10 cellular contexts compared by ENCODE assay signal in the genomic region with DNA sequence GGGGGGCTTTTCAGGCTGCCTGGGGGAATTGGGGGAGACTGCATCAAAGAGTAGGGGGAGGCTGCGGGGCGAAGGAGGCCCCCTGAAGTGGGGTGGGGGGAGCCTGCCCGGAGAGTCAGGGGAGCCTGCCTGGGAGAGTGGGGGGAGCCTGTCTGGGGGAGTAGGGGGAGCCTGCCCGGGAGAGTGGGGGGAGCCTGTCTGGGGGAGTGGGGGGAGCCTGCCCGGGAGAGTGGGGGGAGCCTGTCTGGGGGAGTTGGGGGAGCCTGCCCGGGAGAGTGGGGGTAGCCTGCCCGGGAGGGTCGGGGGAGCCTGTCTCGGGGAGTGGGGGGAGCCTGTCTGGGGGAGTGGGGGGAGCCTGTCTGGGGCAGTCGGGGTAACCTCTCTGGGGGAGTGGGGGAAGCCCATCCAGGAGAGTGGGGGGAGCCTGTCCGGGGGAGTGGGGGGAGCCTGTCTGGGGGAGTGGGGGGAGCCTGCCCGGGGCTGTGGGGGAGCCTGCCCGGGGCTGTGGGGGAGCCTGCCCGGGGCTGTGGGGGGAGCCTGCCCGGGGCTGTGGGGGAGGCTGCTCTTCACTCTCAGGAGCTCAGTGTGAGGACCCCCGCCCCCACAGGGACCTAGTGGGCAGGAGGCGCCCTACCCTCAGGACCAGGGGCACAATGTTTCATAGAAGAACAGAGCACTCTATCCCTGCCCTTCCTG. TPM values are rescaled to one million over a fixed set of nuclear protein-coding genes. Genes with fewer than 3 reads are reported as not detected.
DNase-seq lines count a peak whose midpoint lies in the region; ATAC-seq and TF ChIP-seq lines count a peak whose summit lies in the region.
"Had no signal": no experiment of that assay in that cellular context is flagged by ENCODE, and none has a peak within 500 bp of the region (broad histone marks: within the 10 kb centered on the region; RNA-seq: fewer than 3 reads in every experiment).

No MANE protein-coding gene starts in this region.

- H3K27me3 Mint-ChIP-seq in CD8-positive, alpha-beta T cell (ENCODE audit: low read depth) = peaks cover 6% of the 10 kb centered on the region
- peaks cover 3% of the 10 kb centered on the region for H3K27me3 Mint-ChIP-seq in Caco-2 (ENCODE audit: insufficient read depth, unreplicated experiment)

- H3K79me2 ChIP-seq in OCI-LY7 (ENCODE audit: insufficient read depth, low read depth, low read length) = no peaks in the 10 kb centered on the region

- H2AFZ ChIP-seq in OCI-LY7 (ENCODE audit: low read length) = peak overlapping the region; percentile 91; the same call in 1 of the 2 replicates

- no peak for TF ChIP-seq POLR2A in esophagus squamous epithelium (IDR thresholded peaks at IDR 0.05)

- H3K4me3 ChIP-seq in CD8-positive, alpha-beta T cell (ENCODE audit: low read depth, low read length) = peak overlapping the region; percentile 40
- H3K4me3 ChIP-seq in OCI-LY7 (ENCODE audit: low read depth, low read length, poor library complexity, severe bottlenecking) (peak overlapping the region; percentile 54), esophagus squamous epithelium (peak overlapping the region; percentile 14 to 48 (median 40)), Caco-2 (ENCODE audit: low read depth, low read length) (no peak overlapping the region)

- DNase-seq in CD8-positive, alpha-beta T cell = no peak
- DNase-seq in OCI-LY7 (ENCODE audit: low spot score) (no peak), esophagus squamous epithelium (lab: John Stamatoyannopoulos, UW) (no peak), sciatic nerve (ENCODE audit: low spot score) (no peak), NCI-H1092 (lab: John Stamatoyannopoulos, UW) (no peak), HEK293T (ENCODE audit: extremely low spot score) (no peak), Caco-2 (no peak)
- DNase-seq: NCI-H2227 treated with DMSO at 0.1 percent for 48 hours, SW 1271 had no signal

- TF ChIP-seq CTCF in CD8-positive, alpha-beta T cell (IDR thresholded peaks at IDR 0.05) = no peak
- TF ChIP-seq CTCF in OCI-LY7 (conservative IDR thresholded peaks at IDR 0.05; ENCODE audit: low read length) = no peak
- TF ChIP-seq CTCF in esophagus squamous epithelium (IDR thresholded peaks at IDR 0.05) = no peak
- no peak for TF ChIP-seq CTCF in Caco-2 (IDR thresholded peaks at IDR 0.05; ENCODE audit: insufficient read depth in 1 of 2, low read depth in 1 of 2, low read length in 1 of 2, severe bottlenecking in 1 of 2, unreplicated experiment in 1 of 2)

- H3K9me2 ChIP-seq in OCI-LY7 (ENCODE audit: insufficient read depth, low read length) = no peaks in the 10 kb centered on the region

- H3K27ac Mint-ChIP-seq in CD8-positive, alpha-beta T cell = no peak overlapping the region
- no peak overlapping the region for H3K27ac Mint-ChIP-seq in Caco-2 (ENCODE audit: unreplicated experiment)

- peaks cover 12% of the 10 kb centered on the region for H3K4me1 ChIP-seq in CD8-positive, alpha-beta T cell (ENCODE audit: insufficient read depth, low read length)
- H3K4me1 ChIP-seq in OCI-LY7 (ENCODE audit: insufficient read depth, low read length, poor library complexity, severe bottlenecking) = peaks cover 14% of the 10 kb centered on the region
- peaks cover 4 to 37% (median 17%) of the 10 kb centered on the region in 3 donors for H3K4me1 ChIP-seq in esophagus squamous epithelium
- H3K4me1 ChIP-seq in Caco-2 = no peaks in the 10 kb centered on the region

- H3K4me1 Mint-ChIP-seq in CD8-positive, alpha-beta T cell (ENCODE audit: low read depth) = peaks cover 9% of the 10 kb centered on the region
- no peaks in the 10 kb centered on the region for H3K4me1 Mint-ChIP-seq in Caco-2 (ENCODE audit: low read depth, unreplicated experiment)

- H4K20me1 ChIP-seq in OCI-LY7 (ENCODE audit: insufficient read depth, low read length) = no peaks in the 10 kb centered on the region

- H3K36me3 Mint-ChIP-seq in CD8-positive, alpha-beta T cell = no peaks in the 10 kb centered on the region
- H3K36me3 Mint-ChIP-seq in Caco-2 (ENCODE audit: insufficient read depth, unreplicated experiment) = peaks cover 4% of the 10 kb centered on the region

- no CpG with 5 or more reads among the region's 17 CpGs for WGBS in esophagus squamous epithelium, 2 donors

- H3K9me3 Mint-ChIP-seq in CD8-positive, alpha-beta T cell = no peaks in the 10 kb centered on the region
- H3K9me3 Mint-ChIP-seq in Caco-2 (ENCODE audit: unreplicated experiment) = no peaks in the 10 kb centered on the region

- BruUV-seq in OCI-LY7 (replicated peaks; lab: Mats Ljungman, UMichigan) (no TSS peak), Caco-2 (replicated peaks; lab: Mats Ljungman, UMichigan) (no TSS peak)

- H3K4me3 Mint-ChIP-seq in CD8-positive, alpha-beta T cell = peak overlapping the region; percentile 83
- no peak overlapping the region for H3K4me3 Mint-ChIP-seq in Caco-2 (ENCODE audit: unreplicated experiment)

- intact Hi-C loops in CD8-positive, alpha-beta T cell (cut with DNase I, micrococcal nuclease) = no loop called here
- intact Hi-C loops in OCI-LY7 (cut with micrococcal nuclease; ENCODE audit: unreplicated experiment) = no loop called here
- intact Hi-C loops in esophagus squamous epithelium (cut with DNase I) = no loop called here
- intact Hi-C loops in sciatic nerve (cut with DNase I) = no loop called here
- intact Hi-C loops in Caco-2 (cut with micrococcal nuclease; ENCODE audit: unreplicated experiment) = no loop called here

- H3K36me3 ChIP-seq in CD8-positive, alpha-beta T cell (ENCODE audit: insufficient read depth, low read length) = no peaks in the 10 kb centered on the region
- no peaks in the 10 kb centered on the region for H3K36me3 ChIP-seq in OCI-LY7 (ENCODE audit: insufficient read depth, low read length)
- H3K36me3 ChIP-seq in esophagus squamous epithelium = no peaks in the 10 kb centered on the region
- no peaks in the 10 kb centered on the region for H3K36me3 ChIP-seq in Caco-2 (ENCODE audit: control insufficient read depth, insufficient read depth, low read length)

- H3K9me3 ChIP-seq in CD8-positive, alpha-beta T cell (ENCODE audit: low read length) = no peaks in the 10 kb centered on the region
- H3K9me3 ChIP-seq in OCI-LY7 (ENCODE audit: low read length) (no peaks in the 10 kb centered on the region), esophagus squamous epithelium (no peaks in the 10 kb centered on the region), Caco-2 (no peaks in the 10 kb centered on the region)

- H3K27ac ChIP-seq in CD8-positive, alpha-beta T cell (ENCODE audit: low read depth, low read length) = no peak overlapping the region
- H3K27ac ChIP-seq in OCI-LY7 (ENCODE audit: low read depth, low read length, poor library complexity, severe bottlenecking) = no peak overlapping the region
- H3K27ac ChIP-seq in esophagus squamous epithelium = peak overlapping the region in 3 of 4 donors; percentile 51 to 58 (median 53)

- CTCF ChIA-PET in CD8-positive, alpha-beta T cell (lab: Charles Lee) = interaction anchor here (1.2 to 1.5 kb wide), 2 partner anchors 10 to 14 kb away, joined by 3 to 6 read pairs; no protein-coding TSS in a partner anchor
- CTCF ChIA-PET in OCI-LY7 (lab: Charles Lee; ENCODE audit: unreplicated experiment) (no interaction called here), HEK293T (lab: Yijun Ruan, JAX) (no interaction called here), Caco-2 (lab: Charles Lee) (no interaction called here)

- no peaks in the 10 kb centered on the region for H3K27me3 ChIP-seq in CD8-positive, alpha-beta T cell (ENCODE audit: insufficient read depth, low read length)
- H3K27me3 ChIP-seq in esophagus squamous epithelium (peaks cover 0 to 15% (median 0%) of the 10 kb centered on the region in 4 donors), Caco-2 (replicated peaks; ENCODE audit: control insufficient read depth, insufficient read depth, low read length) (no peaks in the 10 kb centered on the region)

- H3K4me2 ChIP-seq in OCI-LY7 (ENCODE audit: low read length) = peak overlapping the region; percentile 46

- peak; percentile 43 for ATAC-seq in CD8-positive, alpha-beta T cell
- ATAC-seq in sciatic nerve = peak; percentile 38
- no peak for ATAC-seq in HG03280 (IDR thresholded peaks at IDR 0.05; ENCODE audit: unreplicated experiment)

- POLR2A ChIA-PET in CD8-positive, alpha-beta T cell (lab: Charles Lee) = interaction anchor here (0.6 to 1.2 kb wide), 2 partner anchors 18 to 94 kb away, joined by 3 read pairs; no protein-coding TSS in a partner anchor
- POLR2A ChIA-PET in OCI-LY7 (lab: Charles Lee) = interaction anchor here (0.8 to 1.0 kb wide), 2 partner anchors 11 to 26 kb away, joined by 3 read pairs; no protein-coding TSS in a partner anchor
- POLR2A ChIA-PET in HEK293T (lab: Yijun Ruan, JAX) = interaction anchor here (1.0 kb wide), 1 partner anchor 27 kb away, joined by 5 read pairs; no protein-coding TSS in a partner anchor
- POLR2A ChIA-PET in Caco-2 (lab: Charles Lee) = no interaction called here

TF ChIP-seq in HEK293T, 16 proteins besides CTCF, POLR2A, EP300 and RAD21:
- TF ChIP-seq SUZ12 (IDR thresholded peaks at IDR 0.05) (no peak), SP1 (IDR thresholded peaks at IDR 0.05) (no peak), L3MBTL2 (conservative IDR thresholded peaks at IDR 0.05) (no peak)

RNA-seq across cellular contexts. Expression of a gene that starts 6.5 kb away (rescaled TPM):
- total RNA-seq in CD8-positive, alpha-beta T cell = under 1 TPM; 0.22 to 0.60 TPM
- 2.0 and 8.3 TPM in 2 replicates for total RNA-seq in OCI-LY7 (2014; rRNA removed; shearing (Covaris generic))
- total RNA-seq in OCI-LY7 (2022) (12.2 and 14.6 TPM in 2 replicates), esophagus squamous epithelium (100 to 1,000 TPM in 1 of 4 donors, 10 to 100 TPM in 3; 23.8 to 116 (median 27.3) TPM), sciatic nerve (3.4 TPM), Caco-2 (2022) (3.8 and 5.1 TPM in 2 replicates)

Comparison
In these comparisons a context has a peak if more than half of its experiments do, and no peak if none do; other contexts are left out.
1. H3K27ac ChIP-seq: peak in esophagus squamous epithelium (3 of 4); none in CD8-positive, alpha-beta T cell (single experiment) and OCI-LY7 (single experiment).